35 cellular contexts compared by ENCODE assay signal in the genomic region with DNA sequence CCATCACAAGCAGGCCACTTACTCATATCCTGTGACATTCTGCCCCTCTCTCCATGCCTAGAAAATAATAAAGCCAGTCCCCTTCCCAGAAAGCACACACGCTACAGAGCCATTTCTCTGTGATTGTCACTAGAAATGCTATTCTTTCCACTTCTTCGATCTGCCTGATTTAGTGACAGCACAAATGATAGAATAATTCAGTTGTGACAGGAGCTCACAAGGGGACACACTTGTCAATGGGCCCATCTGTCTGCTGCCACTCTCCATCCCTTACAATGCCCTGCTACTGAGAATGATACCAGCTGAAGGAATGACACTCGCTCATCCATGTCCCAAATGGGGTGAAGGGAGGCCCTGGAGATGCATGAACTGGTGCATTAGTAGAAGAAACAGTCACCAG.
"Had no signal": no experiment of that assay in that cellular context is flagged by ENCODE, and none has a peak within 500 bp of the region (broad histone marks: within the 10 kb centered on the region; RNA-seq: fewer than 3 reads in every experiment).

No MANE protein-coding gene starts in this region.

- H3K27me3 ChIP-seq: MG63 had no signal

- H3K27ac ChIP-seq: KMS-11 had no signal

- H3K36me3 ChIP-seq: MG63 had no signal

- H3K4me2 ChIP-seq: KMS-11 had no signal

- H3K9ac ChIP-seq: KMS-11 had no signal

- H3K4me3 ChIP-seq: MG63 had no signal

- DNase-seq: Karpas-422, Kasumi-1, MG63, MM.1S, MV-4-11, NCI-H1048, NCI-H1092, NCI-H1092 treated with DMSO at 0.1 percent for 48 hours, NCI-H1105, NCI-H1105 treated with DMSO at 0.1 percent for 48 hours, NCI-H1417, NCI-H1417 treated with DMSO at 0.1 percent for 48 hours, NCI-H1436, NCI-H1436 treated with DMSO at 0.1 percent for 48 hours, NCI-H146, NCI-H1694, NCI-H1694 treated with DMSO at 0.1 percent for 48 hours, NCI-H187, NCI-H187 treated with DMSO at 0.1 percent for 48 hours, NCI-H1930, NCI-H2029, NCI-H2029 treated with DMSO at 0.1 percent for 48 hours, NCI-H2081, NCI-H2081 treated with DMSO at 0.1 percent for 48 hours, NCI-H2107, NCI-H2171, NCI-H2171 treated with DMSO at 0.1 percent for 48 hours, NCI-H2227 treated with DMSO at 0.1 percent for 48 hours, NCI-H226, NCI-H345, NCI-H446, NCI-H446 treated with DMSO at 0.1 percent for 48 hours, NCI-H510A, NCI-H510A treated with DMSO at 0.1 percent for 48 hours had no signal

- H3K9me3 ChIP-seq: MG63 had no signal
